28 cellular contexts compared by ENCODE assay signal in genomic region chr1:208919371-208919770, GRCh38.
DNase-seq lines count a peak whose midpoint lies in the region; ATAC-seq, FAIRE-seq and TF ChIP-seq lines count a peak whose summit lies in the region.
"Had no signal": no experiment of that assay in that cellular context is flagged by ENCODE, and none has a peak within 500 bp of the region (broad histone marks: within the 10 kb centered on the region; RNA-seq: fewer than 3 reads in every experiment).

No MANE protein-coding gene starts in this region.

- no peak for TF ChIP-seq POLR2A in endothelial cell of umbilical vein (IDR thresholded peaks at IDR 0.05; ENCODE audit: low read depth, low read length)

- H3K27ac ChIP-seq in RWPE1: no peak overlapping the region
- H3K27ac ChIP-seq in endothelial cell of umbilical vein (ENCODE audit: insufficient read depth, low read depth, low read length): peak overlapping the region; percentile 65
- H3K27ac ChIP-seq: ascending aorta, HL-60, neural progenitor cell, prostate gland, upper lobe of right lung had no signal

- CTCF ChIA-PET in RWPE1 (lab: Yijun Ruan, JAX): no interaction called here
- CTCF ChIA-PET in endothelial cell of umbilical vein (lab: Charles Lee): interaction anchor here (0.6 to 1.6 kb wide), 2 partner anchors 11 to 34 kb away, joined by 3 to 4 read pairs; no protein-coding TSS in a partner anchor

- H3K79me2 ChIP-seq in endothelial cell of umbilical vein (ENCODE audit: control insufficient read depth, insufficient read depth, low read length): no peaks in the 10 kb centered on the region

- peak overlapping the region; percentile 35 for H3K4me2 ChIP-seq in endothelial cell of umbilical vein (ENCODE audit: insufficient read depth, low read length)
- H3K4me2 ChIP-seq: neural progenitor cell had no signal

- no peak for ATAC-seq in GM18873 (IDR thresholded peaks at IDR 0.05; ENCODE audit: low FRiP score, unreplicated experiment)
- ATAC-seq: K562, left lobe of liver, Right ventricle myocardium inferior, T-helper 17 cell, upper lobe of right lung, WTC11 had no signal

- TF ChIP-seq CTCF in RWPE1 (conservative IDR thresholded peaks at IDR 0.05; ENCODE audit: low read depth) (no peak), endothelial cell of umbilical vein (IDR thresholded peaks at IDR 0.05; ENCODE audit: extremely low read depth in 1 of 2, insufficient read depth in 1 of 2, low read depth in 1 of 2, low read length in 2 of 2) (no peak)

- dilution Hi-C loops in endothelial cell of umbilical vein (cut with MboI; ENCODE audit: extremely low pct_ligation_motif_present, low sequenced_read_pairs): no loop called here

- no peaks in the 10 kb centered on the region for H3K36me3 ChIP-seq in endothelial cell of umbilical vein (ENCODE audit: control insufficient read depth in 2 of 2, extremely low read depth in 1 of 2, insufficient read depth in 2 of 2, low read length in 2 of 2)
- H3K36me3 ChIP-seq: ascending aorta, BE2C, neural progenitor cell, prostate gland, upper lobe of right lung had no signal

- DNase-seq in GM04504 (ENCODE audit: low read depth) (peak; percentile 19), RWPE1 (ENCODE audit: low spot score) (peak; percentile 67), endothelial cell of umbilical vein (ENCODE audit: low read depth, low spot score) (peak; percentile 52), pulmonary artery endothelial cell (ENCODE audit: low read depth, low spot score) (peak; percentile 49), LoVo (ENCODE audit: low spot score) (no peak), C1 segment of cervical spinal cord (lab: John Stamatoyannopoulos, UW) (no peak), NCI-H1694 treated with DMSO at 0.1 percent for 48 hours (lab: John Stamatoyannopoulos, UW) (no peak)
- DNase-seq: activated CD4-positive, alpha-beta memory T cell treated with anti-CD3 and anti-CD28 coated beads, Interleukin-2, amount 10 ng/mL, durations not matched to agents 7 days and 5 days; activated naive CD4-positive, alpha-beta T cell treated with anti-CD3 and anti-CD28 coated beads for 36 hours; activated T-cell treated with anti-CD3 and anti-CD28 coated beads, Interleukin-2, amount 50 U/mL, for 1 hour; BE2C; Calu3; NCI-H1092 treated with DMSO at 0.1 percent for 48 hours; NCI-H2107; NCI-H524 treated with DMSO at 0.1 percent for 48 hours; stimulated activated CD4-positive, alpha-beta T cell treated with anti-CD3 and anti-CD28 coated beads, Interleukin-4, amount 100 ng/mL, for 24 hours; T-helper 17 cell; upper lobe of right lung had no signal

- no peaks in the 10 kb centered on the region for H3K9me3 ChIP-seq in endothelial cell of umbilical vein (replicated peaks; ENCODE audit: control insufficient read depth, insufficient read depth, low read length)
- H3K9me3 ChIP-seq: ascending aorta, BE2C, prostate gland, upper lobe of right lung had no signal

- no peaks in the 10 kb centered on the region for H3K9me1 ChIP-seq in endothelial cell of umbilical vein (replicated peaks; ENCODE audit: control insufficient read depth, extremely low read depth, insufficient read depth, low read length)

- intact Hi-C loops in endothelial cell of umbilical vein (cut with micrococcal nuclease): no loop called here

- H3K4me1 ChIP-seq in endothelial cell of umbilical vein (ENCODE audit: control insufficient read depth, extremely low read depth, insufficient read depth, low read length): peaks cover 11% of the 10 kb centered on the region
- H3K4me1 ChIP-seq: ascending aorta, BE2C, prostate gland, upper lobe of right lung had no signal

- no peaks in the 10 kb centered on the region for H3K27me3 ChIP-seq in endothelial cell of umbilical vein (ENCODE audit: control insufficient read depth in 2 of 2, insufficient read depth in 2 of 2, low read length in 2 of 2)
- H3K27me3 ChIP-seq: ascending aorta, BE2C, neural progenitor cell, upper lobe of right lung had no signal

- no peak overlapping the region for H3K9ac ChIP-seq in endothelial cell of umbilical vein (replicated peaks; ENCODE audit: extremely low read depth, insufficient read depth, low read length)
- H3K9ac ChIP-seq: neural progenitor cell had no signal

- peak; percentile 84 for FAIRE-seq in endothelial cell of umbilical vein (lab: Jason Lieb, UNC)
- FAIRE-seq: endometrium, K562 had no signal

- POLR2A ChIA-PET in RWPE1 (lab: Yijun Ruan, JAX; ENCODE audit: low non-redundant PET) (no interaction called here), endothelial cell of umbilical vein (lab: Charles Lee) (interaction anchor here (0.7 kb wide), 1 partner anchor 127 kb away, joined by 3 read pairs; no protein-coding TSS in a partner anchor)

- no peak overlapping the region for H3K4me3 ChIP-seq in endothelial cell of umbilical vein (replicated peaks in 1 of 3; ENCODE audit: insufficient read depth in 1 of 3, low read depth in 1 of 3, low read length in 3 of 3)
- H3K4me3 ChIP-seq: ascending aorta, K562, neural progenitor cell, prostate gland, upper lobe of right lung had no signal

- no peaks in the 10 kb centered on the region for H4K20me1 ChIP-seq in endothelial cell of umbilical vein (replicated peaks; ENCODE audit: control insufficient read depth, extremely low read depth, insufficient read depth, low read length)

- H2AFZ ChIP-seq in endothelial cell of umbilical vein (ENCODE audit: low read depth, low read length): peak overlapping the region; percentile 63
- H2AFZ ChIP-seq: neural progenitor cell had no signal

- BruUV-seq in endothelial cell of umbilical vein (replicated peaks; lab: Mats Ljungman, UMichigan): no TSS peak

TF ChIP-seq in endothelial cell of umbilical vein, 7 proteins besides CTCF, POLR2A, EP300 and RAD21:
- TF ChIP-seq GATA2 (IDR thresholded peaks at IDR 0.05; ENCODE audit: insufficient read depth, insufficient read length, low read depth, low read length) (no peak), MYC (IDR thresholded peaks at IDR 0.05; ENCODE audit: low read depth, low read length) (no peak), MAX (IDR thresholded peaks at IDR 0.05; ENCODE audit: insufficient read depth, insufficient read length) (no peak), POLR2AphosphoS5 (IDR thresholded peaks at IDR 0.05; ENCODE audit: insufficient read depth, low read depth, low read length) (no peak), JUN (IDR thresholded peaks at IDR 0.05; ENCODE audit: borderline replicate concordance, insufficient read depth, insufficient read length, low read depth) (peak; percentile 77), FOS (IDR thresholded peaks at IDR 0.05; ENCODE audit: borderline replicate concordance, insufficient read depth, low read length) (peak; percentile 85), EZH2 (IDR thresholded peaks at IDR 0.05; ENCODE audit: borderline replicate concordance, low read depth, low read length, severe bottlenecking) (no peak)

Comparison
In these comparisons a context has a peak if more than half of its experiments do, and no peak if none do; other contexts are left out.
1. DNase-seq: peak in GM04504 (single experiment), RWPE1 (single experiment), endothelial cell of umbilical vein (single experiment) and pulmonary artery endothelial cell (single experiment); none in LoVo (single experiment), C1 segment of cervical spinal cord (0 of 14) and NCI-H1694 treated with DMSO at 0.1 percent for 48 hours (single experiment).